In genomic region chr6:4030672-4031071, GRCh38 we compare ENCODE assay signal across 28 cellular contexts. TPM values are rescaled to one million over a fixed set of nuclear protein-coding genes. Genes with fewer than 3 reads are reported as not detected.
DNase-seq lines count a peak whose midpoint lies in the region; ATAC-seq, FAIRE-seq and TF ChIP-seq lines count a peak whose summit lies in the region.
"Had no signal": no experiment of that assay in that cellular context is flagged by ENCODE, and none has a peak within 500 bp of the region (broad histone marks: within the 10 kb centered on the region; RNA-seq: fewer than 3 reads in every experiment).

No MANE protein-coding gene starts in this region.

- peak; percentile 18 for FAIRE-seq in HepG2 (lab: Jason Lieb, UNC)

- TF ChIP-seq EP300 in HepG2 (IDR thresholded peaks at IDR 0.05; ENCODE audit: low read depth in 2 of 2, low read length in 2 of 2), result no peak
- no peak for TF ChIP-seq EP300 in HepG2 (CRISPR knock-in tag; IDR thresholded peaks at IDR 0.05; ENCODE audit: borderline replicate concordance)

- 96% methylated on average over 2 of the region's 2 CpGs for WGBS in HepG2 (ENCODE audit: low lambda C conversion rate)
- 70% methylated on average over 2 of the region's 2 CpGs for WGBS in right lobe of liver (ENCODE audit: insufficient coverage, low coverage, low lambda C conversion rate, missing lambda C conversion rate)

- peak overlapping the region; percentile 18 for H3K27ac Mint-ChIP-seq in activated naive CD8-positive, alpha-beta T cell treated with anti-CD3 and anti-CD28 coated beads, Interleukin-2, amount 10 ng/mL, durations not matched to agents 7 days and 5 days
- peak overlapping the region; percentile 3 for H3K27ac Mint-ChIP-seq in stimulated activated effector memory CD8-positive, alpha-beta T cell treated with anti-CD3 and anti-CD28 coated beads, Interleukin-12 subunit alpha, Interleukin-12 subunit beta, amount 100 ng/mL, for 72 hours
- peak overlapping the region in 3 of 6 donors; percentile 2 to 26 (median 26) for H3K27ac Mint-ChIP-seq in immature natural killer cell

- no peaks in the 10 kb centered on the region for H3K27me3 ChIP-seq in HepG2 (ENCODE audit: control insufficient read depth in 1 of 2, insufficient read depth in 2 of 2, low read length in 2 of 2)
- H3K27me3 ChIP-seq in right lobe of liver, result no peaks in the 10 kb centered on the region
- H3K27me3 ChIP-seq in Loucy (ENCODE audit: insufficient read depth, low read length, poor library complexity, severe bottlenecking), result no peaks in the 10 kb centered on the region
- H3K27me3 ChIP-seq in lower lobe of right lung (ENCODE audit: low read depth), result no peaks in the 10 kb centered on the region
- H3K27me3 ChIP-seq: gastrocnemius medialis, tibial artery had no signal

- H3K4me3 Mint-ChIP-seq in activated naive CD8-positive, alpha-beta T cell treated with anti-CD3 and anti-CD28 coated beads, Interleukin-2, amount 10 ng/mL, durations not matched to agents 7 days and 5 days, result no peak overlapping the region
- no peak overlapping the region for H3K4me3 Mint-ChIP-seq in stimulated activated effector memory CD8-positive, alpha-beta T cell treated with anti-CD3 and anti-CD28 coated beads, Interleukin-12 subunit alpha, Interleukin-12 subunit beta, amount 100 ng/mL, for 72 hours
- no peak overlapping the region for H3K4me3 Mint-ChIP-seq in immature natural killer cell

- no peaks in the 10 kb centered on the region for H3K9me3 ChIP-seq in HepG2 (ENCODE audit: low read length)
- no peaks in the 10 kb centered on the region for H3K9me3 ChIP-seq in right lobe of liver
- H3K9me3 ChIP-seq in Loucy (ENCODE audit: insufficient read depth, low read depth, low read length), result no peaks in the 10 kb centered on the region
- no peaks in the 10 kb centered on the region for H3K9me3 ChIP-seq in lower lobe of right lung
- H3K9me3 ChIP-seq: gastrocnemius medialis, tibial artery had no signal

- H3F3A ChIP-seq in Loucy (ENCODE audit: low read depth), result no peaks in the 10 kb centered on the region

- no peak overlapping the region for H3K4me2 ChIP-seq in HepG2 (ENCODE audit: low read depth, low read length)
- peak overlapping the region; percentile 41 for H3K4me2 ChIP-seq in Loucy (ENCODE audit: low read depth, low read length, poor library complexity, severe bottlenecking)

- TF ChIP-seq POLR2A in HepG2 (IDR thresholded peaks at IDR 0.05; ENCODE audit: insufficient read depth in 1 of 2, low read depth in 2 of 2, low read length in 2 of 2), result no peak
- no peak for TF ChIP-seq POLR2A in right lobe of liver (IDR thresholded peaks at IDR 0.05)

- H3K4me1 Mint-ChIP-seq in activated naive CD8-positive, alpha-beta T cell treated with anti-CD3 and anti-CD28 coated beads, Interleukin-2, amount 10 ng/mL, durations not matched to agents 7 days and 5 days, result peaks cover 44% of the 10 kb centered on the region
- H3K4me1 Mint-ChIP-seq in stimulated activated effector memory CD8-positive, alpha-beta T cell treated with anti-CD3 and anti-CD28 coated beads, Interleukin-12 subunit alpha, Interleukin-12 subunit beta, amount 100 ng/mL, for 72 hours, result peaks cover 61% of the 10 kb centered on the region
- H3K4me1 Mint-ChIP-seq in immature natural killer cell, result peaks cover 62 to 91% of the 10 kb centered on the region in 2 donors

- in situ Hi-C loops in HepG2 (cut with HindIII; ENCODE audit: extremely low pct_ligation_motif_present, low pct_unique_long_range_greater_than_20kb), result no loop called here

- no peaks in the 10 kb centered on the region for H3K9me2 ChIP-seq in Loucy (replicated peaks; ENCODE audit: low read depth, low read length)

- H3K9ac ChIP-seq in HepG2 (ENCODE audit: insufficient read depth, low read depth, low read length), result no peak overlapping the region
- no peak overlapping the region for H3K9ac ChIP-seq in Loucy (ENCODE audit: low read depth, low read length, poor library complexity, severe bottlenecking)

- BruUV-seq in HepG2 (replicated peaks; lab: Mats Ljungman, UMichigan), result no TSS peak

- ATAC-seq in HepG2, result no peak
- no peak for ATAC-seq in right lobe of liver
- ATAC-seq in activated naive CD8-positive, alpha-beta T cell treated with anti-CD3 and anti-CD28 coated beads, Interleukin-2, amount 10 ng/mL, durations not matched to agents 7 days and 5 days (ENCODE audit: low read depth), result peak; percentile 74
- no peak for ATAC-seq in stimulated activated effector memory CD8-positive, alpha-beta T cell treated with anti-CD3 and anti-CD28 coated beads, Interleukin-12 subunit alpha, Interleukin-12 subunit beta, amount 100 ng/mL, for 72 hours
- no peak for ATAC-seq in lower lobe of right lung
- ATAC-seq: esophagus mucosa, gastrocnemius medialis, SK-N-SH treated with all-trans-retinoic acid at 6 μM for 48 hours had no signal

- no peak for TF ChIP-seq RAD21 in HepG2 (CRISPR knock-in tag; IDR thresholded peaks at IDR 0.05)

- peaks cover 16 to 65% of the 10 kb centered on the region in 2 experiments for H3K36me3 ChIP-seq in HepG2 (replicated peaks in 1 of 2; ENCODE audit: control insufficient read depth in 1 of 2, insufficient read depth in 2 of 2, low read length in 2 of 2)
- peaks cover 0 to 16% (median 10%) of the 10 kb centered on the region in 4 donors for H3K36me3 ChIP-seq in right lobe of liver
- peaks cover 31% of the 10 kb centered on the region for H3K36me3 ChIP-seq in Loucy (ENCODE audit: insufficient read depth, low read length)
- peaks cover 17% of the 10 kb centered on the region for H3K36me3 ChIP-seq in lower lobe of right lung

- no peaks in the 10 kb centered on the region for H3K27me3 Mint-ChIP-seq in activated naive CD8-positive, alpha-beta T cell treated with anti-CD3 and anti-CD28 coated beads, Interleukin-2, amount 10 ng/mL, durations not matched to agents 7 days and 5 days
- H3K27me3 Mint-ChIP-seq in immature natural killer cell (ENCODE audit: low read depth in 3 of 3), result peaks cover 0 to 5% (median 0%) of the 10 kb centered on the region in 3 donors

- H3K79me2 ChIP-seq in HepG2 (ENCODE audit: insufficient read depth, low read length), result peaks cover 92% of the 10 kb centered on the region
- peaks cover 94% of the 10 kb centered on the region for H3K79me2 ChIP-seq in Loucy (ENCODE audit: insufficient read depth, low read length)

- no peak for TF ChIP-seq CTCF in HepG2 (CRISPR knock-in tag; IDR thresholded peaks at IDR 0.05)
- TF ChIP-seq CTCF in right lobe of liver (IDR thresholded peaks at IDR 0.05), result no peak
- no peak for TF ChIP-seq CTCF in Loucy (conservative IDR thresholded peaks at IDR 0.05; ENCODE audit: low read length)
- no peak for TF ChIP-seq CTCF in lower lobe of right lung (IDR thresholded peaks at IDR 0.05)

- H3K4me3 ChIP-seq in HepG2 (replicated peaks in 1 of 3; ENCODE audit: insufficient read depth in 1 of 3, low read depth in 2 of 3, low read length in 3 of 3) (no peak overlapping the region), right lobe of liver (no peak overlapping the region), Loucy (ENCODE audit: low read length, poor library complexity, severe bottlenecking) (peak overlapping the region; percentile 34), lower lobe of right lung (no peak overlapping the region)
- H3K4me3 ChIP-seq: gastrocnemius medialis, lung, tibial artery had no signal

- no peak overlapping the region for H3K27ac ChIP-seq in HepG2 (ENCODE audit: extremely low read length, insufficient read depth, low read length)
- no peak overlapping the region for H3K27ac ChIP-seq in right lobe of liver
- H3K27ac ChIP-seq in lower lobe of right lung, result no peak overlapping the region
- H3K27ac ChIP-seq: gastrocnemius medialis, RWPE1, tibial artery had no signal

- intact Hi-C loops in HepG2 (cut with micrococcal nuclease; ENCODE audit: unreplicated experiment), result no loop called here
- intact Hi-C loops in right lobe of liver (cut with DNase I), result no loop called here
- intact Hi-C loops in lower lobe of right lung (cut with DNase I), result no loop called here

- H3K9me3 Mint-ChIP-seq in activated naive CD8-positive, alpha-beta T cell treated with anti-CD3 and anti-CD28 coated beads, Interleukin-2, amount 10 ng/mL, durations not matched to agents 7 days and 5 days, result no peaks in the 10 kb centered on the region
- no peaks in the 10 kb centered on the region for H3K9me3 Mint-ChIP-seq in stimulated activated effector memory CD8-positive, alpha-beta T cell treated with anti-CD3 and anti-CD28 coated beads, Interleukin-12 subunit alpha, Interleukin-12 subunit beta, amount 100 ng/mL, for 72 hours
- H3K9me3 Mint-ChIP-seq in immature natural killer cell, result no peaks in the 10 kb centered on the region

- CTCF ChIA-PET in HepG2 (lab: Yijun Ruan, JAX; ENCODE audit: low intra/inter-chr PET ratio, low total read pairs), result no interaction called here

- POLR2A ChIA-PET in HepG2 (lab: Yijun Ruan, JAX), result no interaction called here
- POLR2A ChIA-PET in activated naive CD8-positive, alpha-beta T cell treated with anti-CD3 and anti-CD28 coated beads, Interleukin-2, amount 10 ng/mL, durations not matched to agents 7 days and 5 days (lab: Charles Lee), result interaction anchor here (1.9 kb wide), 1 partner anchor 9 kb away, joined by 5 read pairs; a partner anchor contains a TSS

- H2AFZ ChIP-seq in HepG2 (ENCODE audit: low read length), result no peak overlapping the region
- H2AFZ ChIP-seq in Loucy (ENCODE audit: low read length), result no peak overlapping the region

- peaks cover 44% of the 10 kb centered on the region for H3K36me3 Mint-ChIP-seq in activated naive CD8-positive, alpha-beta T cell treated with anti-CD3 and anti-CD28 coated beads, Interleukin-2, amount 10 ng/mL, durations not matched to agents 7 days and 5 days
- H3K36me3 Mint-ChIP-seq in stimulated activated effector memory CD8-positive, alpha-beta T cell treated with anti-CD3 and anti-CD28 coated beads, Interleukin-12 subunit alpha, Interleukin-12 subunit beta, amount 100 ng/mL, for 72 hours, result peaks cover 90% of the 10 kb centered on the region
- peaks cover 6 to 17% (median 14%) of the 10 kb centered on the region in 3 donors for H3K36me3 Mint-ChIP-seq in immature natural killer cell

- DNase-seq in HepG2 (ENCODE audit: low spot score) (no peak), right lobe of liver (no peak), immature natural killer cell (no peak), lower lobe of right lung (no peak)
- no peak for DNase-seq in activated naive CD8-positive, alpha-beta T cell treated with anti-CD3 and anti-CD28 coated beads, Interleukin-2, amount 10 ng/mL, durations not matched to agents 7 days and 5 days
- DNase-seq in stimulated activated effector memory CD8-positive, alpha-beta T cell treated with anti-CD3 and anti-CD28 coated beads, Interleukin-12 subunit alpha, Interleukin-12 subunit beta, amount 100 ng/mL, for 72 hours (ENCODE audit: low spot score in 2 of 2), result no peak
- DNase-seq: activated CD4-positive, CD25-positive, alpha-beta regulatory T cell; activated CD8-positive, alpha-beta memory T cell treated with anti-CD3 and anti-CD28 coated beads, Interleukin-2, amount 50 U/mL, for 48 hours; activated naive CD4-positive, alpha-beta T cell treated with Interleukin-2 at 50 U/mL for 16 hours; DMS79; effector memory CD4-positive, alpha-beta T cell; gastrocnemius medialis; hypothalamus; islet precursor cell; KG1; MV-4-11; NCI-H187; retina; stimulated activated CD4-positive, alpha-beta T cell treated with anti-CD3 and anti-CD28 coated beads, Interleukin-2, amount 100 ng/mL, for 48 hours; stimulated activated naive CD4-positive, alpha-beta T cell treated with Interleukin-2 at 50 U/mL for 16 hours; T1000; tibial artery had no signal

- H3K4me1 ChIP-seq in HepG2 (ENCODE audit: insufficient read depth, low read length) (peaks cover 39% of the 10 kb centered on the region), right lobe of liver (peaks cover 0 to 6% (median 0%) of the 10 kb centered on the region in 4 donors), Loucy (ENCODE audit: insufficient read depth, low read length, poor library complexity, severe bottlenecking) (peaks cover 54% of the 10 kb centered on the region), lower lobe of right lung (peaks cover 39% of the 10 kb centered on the region)

- H4K20me1 ChIP-seq in HepG2 (ENCODE audit: insufficient read depth, low read length), result peaks cover 47% of the 10 kb centered on the region
- peaks cover 90% of the 10 kb centered on the region for H4K20me1 ChIP-seq in Loucy (ENCODE audit: insufficient read depth, low read length, poor library complexity, severe bottlenecking)

RNA-seq across cellular contexts. Expression of gene FAM217A, which starts 48.3 kb away (rescaled TPM):
- total RNA-seq in HepG2 (2016; rRNA removed; fragmentation: Illumina TruSeq; extraction: Trizol) (not detected in 2 replicates), right lobe of liver (not detected), lower lobe of right lung (not detected)
- total RNA-seq in HepG2 (2016; cell fraction: cytosol; rRNA removed; fragmentation: Illumina TruSeq; extraction: Trizol; ENCODE audit: low read depth), result not detected in 2 replicates
- not detected in 2 replicates for total RNA-seq in HepG2 (2016; cell fraction: insoluble cytoplasmic fraction; rRNA removed; fragmentation: Illumina TruSeq; extraction: Trizol)
- total RNA-seq in HepG2 (2016; cell fraction: membrane; rRNA removed; fragmentation: Illumina TruSeq; extraction: Trizol), result not detected in 2 replicates
- not detected in 2 replicates for total RNA-seq in HepG2 (2016; cell fraction: nucleus; rRNA removed; fragmentation: Illumina TruSeq; extraction: Trizol)
- polyA plus RNA-seq in HepG2 (2011; rRNA removed) (not detected in 2 replicates), immature natural killer cell (under 1 TPM in 1 of 3 donors, not detected in 2; 0.16 TPM)
- polyA plus RNA-seq in HepG2 (2011; cell fraction: cytosol; rRNA removed), result not detected in 2 replicates
- not detected in 2 replicates for polyA plus RNA-seq in HepG2 (2011; cell fraction: nucleus; rRNA removed)
- polyA plus RNA-seq in HepG2 (2012), result not detected in 2 replicates
- polyA plus RNA-seq in HepG2 (2016; cell fraction: cytosol; fragmentation: Illumina TruSeq; extraction: Trizol; ENCODE audit: low read depth), result not detected in 2 replicates
- not detected in 2 replicates for polyA plus RNA-seq in HepG2 (2016; cell fraction: insoluble cytoplasmic fraction; fragmentation: Illumina TruSeq; extraction: Trizol; ENCODE audit: low read depth)
- not detected in 2 replicates for polyA plus RNA-seq in HepG2 (2016; cell fraction: membrane; fragmentation: Illumina TruSeq; extraction: Trizol; ENCODE audit: low read depth)
- not detected in 2 replicates for polyA plus RNA-seq in HepG2 (2016; cell fraction: nucleus; fragmentation: Illumina TruSeq; extraction: Trizol; ENCODE audit: insufficient read depth, low read depth)
- polyA minus RNA-seq in HepG2 (2011; rRNA and poly(A)+ RNA removed; ENCODE audit: low replicate concordance), result not detected in 2 replicates
- polyA minus RNA-seq in HepG2 (2011; cell fraction: cytosol; rRNA and poly(A)+ RNA removed), result not detected in 2 replicates
- polyA minus RNA-seq in HepG2 (2011; cell fraction: nucleus; rRNA and poly(A)+ RNA removed), result not detected in 2 replicates
- not detected for total RNA-seq in activated naive CD8-positive, alpha-beta T cell treated with anti-CD3 and anti-CD28 coated beads, Interleukin-2, amount 10 ng/mL, durations not matched to agents 7 days and 5 days
- total RNA-seq: esophagus mucosa, gastrocnemius medialis, lung, osteoblast had no signal
- polyA plus RNA-seq: lung had no signal
